In genomic region chr1:174116042-174116441, GRCh38 we compare ENCODE assay signal across 16 cellular contexts. TPM values are rescaled to one million over a fixed set of nuclear protein-coding genes. Genes with fewer than 3 reads are reported as not detected.
A peak's percentile ranks its signal among the peaks of the same experiment; 100 is the strongest.
DNase-seq lines count a peak whose midpoint lies in the region; ATAC-seq, FAIRE-seq and TF ChIP-seq lines count a peak whose summit lies in the region.
"Had no signal": no experiment of that assay in that cellular context is flagged by ENCODE, and none has a peak within 500 bp of the region (broad histone marks: within the 10 kb centered on the region; RNA-seq: fewer than 3 reads in every experiment).

No MANE protein-coding gene starts in this region.

- H3K9me3 Mint-ChIP-seq in naive thymus-derived CD8-positive, alpha-beta T cell = peaks cover 0 to 3% (median 0%) of the 10 kb centered on the region in 9 donors
- H3K9me3 Mint-ChIP-seq: activated CD4-positive, alpha-beta T cell treated with anti-CD3 and anti-CD28 coated beads, Interleukin-2, amount 10 ng/mL, durations not matched to agents 24 days and 14 days; activated naive CD8-positive, alpha-beta T cell treated with anti-CD3 and anti-CD28 coated beads, Interleukin-2, amount 10 ng/mL, durations not matched to agents 7 days and 5 days; HFFc6 had no signal

- no peak for DNase-seq in A549 (ENCODE audit: low read depth in 1 of 2, low spot score in 1 of 2)
- DNase-seq in HPDE6-E6E7 (ENCODE audit: extremely low spot score) = peak; percentile 22
- DNase-seq in RWPE1 (ENCODE audit: low spot score) = peak; percentile 49
- DNase-seq in fibroblast of gingiva (ENCODE audit: low read depth) = peak; percentile 35
- no peak for DNase-seq in activated CD8-positive, alpha-beta memory T cell treated with anti-CD3 and anti-CD28 coated beads for 24 hours
- DNase-seq in DMS153 (lab: John Stamatoyannopoulos, UW) = no peak
- no peak for DNase-seq in naive thymus-derived CD8-positive, alpha-beta T cell
- DNase-seq in CD1c-positive myeloid dendritic cell (ENCODE audit: extremely low spot score) = no peak
- DNase-seq: activated CD4-positive, alpha-beta T cell treated with anti-CD3 and anti-CD28 coated beads, Interleukin-2, amount 10 ng/mL, durations not matched to agents 24 days and 14 days; activated naive CD8-positive, alpha-beta T cell treated with anti-CD3 and anti-CD28 coated beads, Interleukin-2, amount 10 ng/mL, durations not matched to agents 7 days and 5 days; caudate nucleus; HFFc6; NCI-H2029; NCI-H510A treated with DMSO at 0.1 percent for 48 hours had no signal

- TF ChIP-seq EP300 in A549 (IDR thresholded peaks at IDR 0.05) = no peak

- no peak overlapping the region for H3K27ac ChIP-seq in A549
- no peak overlapping the region for H3K27ac ChIP-seq in RWPE1
- H3K27ac ChIP-seq: right atrium auricular region, vagina had no signal

- CTCF ChIA-PET in A549 (lab: Yijun Ruan, JAX) = interaction anchor here (0.6 kb wide), 1 partner anchor 1408 kb away, joined by 6 read pairs; no protein-coding TSS in a partner anchor
- CTCF ChIA-PET in RWPE1 (lab: Yijun Ruan, JAX) = interaction anchor here (0.6 kb wide), 1 partner anchor 67 kb away, joined by 3 read pairs; no protein-coding TSS in a partner anchor

- no peaks in the 10 kb centered on the region for H3K4me1 Mint-ChIP-seq in naive thymus-derived CD8-positive, alpha-beta T cell
- H3K4me1 Mint-ChIP-seq: activated CD4-positive, alpha-beta T cell treated with anti-CD3 and anti-CD28 coated beads, Interleukin-2, amount 10 ng/mL, durations not matched to agents 24 days and 14 days had no signal

- no peak overlapping the region for H3K4me3 ChIP-seq in A549
- H3K4me3 ChIP-seq: right atrium auricular region, vagina had no signal

- peaks cover 9% of the 10 kb centered on the region; the same call in 1 of the 3 replicates for H3K4me1 ChIP-seq in A549
- H3K4me1 ChIP-seq: right atrium auricular region, vagina had no signal

- no peak for TF ChIP-seq CTCF in A549 (IDR thresholded peaks at IDR 0.05)
- no peak for TF ChIP-seq CTCF in RWPE1 (conservative IDR thresholded peaks at IDR 0.05; ENCODE audit: low read depth)

- no peak for TF ChIP-seq RAD21 in A549 (conservative IDR thresholded peaks at IDR 0.05 in 1 of 2, IDR thresholded peaks at IDR 0.05 in 1 of 2)

- TF ChIP-seq POLR2A in A549 (IDR thresholded peaks at IDR 0.05; ENCODE audit: low read length) = no peak

- no peak overlapping the region for H3K4me2 ChIP-seq in A549

- POLR2A ChIA-PET in A549 (lab: Yijun Ruan, JAX) = no interaction called here
- POLR2A ChIA-PET in RWPE1 (lab: Yijun Ruan, JAX; ENCODE audit: low non-redundant PET) = no interaction called here
- POLR2A ChIA-PET in naive thymus-derived CD8-positive, alpha-beta T cell (lab: Charles Lee) = no interaction called here

- WGBS in A549 (ENCODE audit: missing lambda C conversion rate) = 49% methylated on average over 1 of the region's 1 CpG

- no peak overlapping the region for H3K4me3 Mint-ChIP-seq in naive thymus-derived CD8-positive, alpha-beta T cell
- H3K4me3 Mint-ChIP-seq: activated CD4-positive, alpha-beta T cell treated with anti-CD3 and anti-CD28 coated beads, Interleukin-2, amount 10 ng/mL, durations not matched to agents 24 days and 14 days; activated naive CD8-positive, alpha-beta T cell treated with anti-CD3 and anti-CD28 coated beads, Interleukin-2, amount 10 ng/mL, durations not matched to agents 7 days and 5 days; HFFc6 had no signal

- no peak overlapping the region for H3K27ac Mint-ChIP-seq in naive thymus-derived CD8-positive, alpha-beta T cell
- H3K27ac Mint-ChIP-seq: activated CD4-positive, alpha-beta T cell treated with anti-CD3 and anti-CD28 coated beads, Interleukin-2, amount 10 ng/mL, durations not matched to agents 24 days and 14 days; activated naive CD8-positive, alpha-beta T cell treated with anti-CD3 and anti-CD28 coated beads, Interleukin-2, amount 10 ng/mL, durations not matched to agents 7 days and 5 days; HFFc6 had no signal

- peaks cover 0 to 8% (median 0%) of the 10 kb centered on the region in 5 donors for H3K27me3 Mint-ChIP-seq in naive thymus-derived CD8-positive, alpha-beta T cell

- no peak for FAIRE-seq in A549 (lab: Jason Lieb, UNC)

- no peaks in the 10 kb centered on the region for H3K9me3 ChIP-seq in A549
- H3K9me3 ChIP-seq: right atrium auricular region, vagina had no signal

- ATAC-seq in A549 = no peak
- no peak for ATAC-seq in naive thymus-derived CD8-positive, alpha-beta T cell

- H3K36me3 Mint-ChIP-seq in naive thymus-derived CD8-positive, alpha-beta T cell = peaks cover 0 to 1% (median 0%) of the 10 kb centered on the region in 3 donors
- H3K36me3 Mint-ChIP-seq: activated naive CD8-positive, alpha-beta T cell treated with anti-CD3 and anti-CD28 coated beads, Interleukin-2, amount 10 ng/mL, durations not matched to agents 7 days and 5 days had no signal

TF ChIP-seq in A549, 52 proteins besides CTCF, POLR2A, EP300 and RAD21:
- TF ChIP-seq FOSL2 (IDR thresholded peaks at IDR 0.05) (0 out of 2 replicates have a peak, but pooled peaks have one; percentile 25), FOSL2 (CRISPR knock-in tag; IDR thresholded peaks at IDR 0.05) (peak; percentile 55), FOSB (CRISPR knock-in tag; IDR thresholded peaks at IDR 0.05) (no peak), FOXS1 (CRISPR knock-in tag; IDR thresholded peaks at IDR 0.05) (no peak), CEBPB (IDR thresholded peaks at IDR 0.05) (peak in 1 of 2 experiments; percentile 28; a peak in 2 of 4 replicates), CHD2 (IDR thresholded peaks at IDR 0.05; ENCODE audit: low read length, partially characterized antibody) (no peak), CHD4 (IDR thresholded peaks at IDR 0.05; ENCODE audit: borderline replicate concordance) (no peak), ZNF302 (CRISPR knock-in tag; IDR thresholded peaks at IDR 0.05) (no peak)

RNA-seq across cellular contexts. Expression of gene RABGAP1L, which starts 43.3 kb away (rescaled TPM):
- 15.8 and 18.6 TPM in 2 replicates for polyA plus RNA-seq in A549 (2011; rRNA removed)
- 3.8 and 4.5 TPM in 2 replicates for polyA plus RNA-seq in A549 (2012; cell fraction: cytosol; rRNA removed)
- 3.8 and 5.5 TPM in 2 replicates for polyA plus RNA-seq in A549 (2012; cell fraction: nucleus; rRNA removed)
- 7.6 to 8.2 TPM (median 8.0 TPM) in 3 replicates for polyA plus RNA-seq in A549 (2017; fragmentation: RNase III; extraction: RNeasy Plus Mini Kit Qiagen cat#74134 plus additional on column Dnase treatment)
- polyA minus RNA-seq in A549 (2011; rRNA and poly(A)+ RNA removed) = 35.9 and 44.4 TPM in 2 replicates
- total RNA-seq in naive thymus-derived CD8-positive, alpha-beta T cell = 10 to 100 TPM; 86.5 to 93.6 TPM
- polyA plus RNA-seq in naive thymus-derived CD8-positive, alpha-beta T cell = 10 to 100 TPM; 36.8 to 59.8 (median 37.2) TPM

Comparison
In these comparisons a context has a peak if more than half of its experiments do, and no peak if none do; other contexts are left out.
1. DNase-seq: peak in HPDE6-E6E7 (single experiment), RWPE1 (single experiment) and fibroblast of gingiva (single experiment); none in A549 (0 of 2), activated CD8-positive, alpha-beta memory T cell treated with anti-CD3 and anti-CD28 coated beads for 24 hours (single experiment), DMS153 (single experiment), naive thymus-derived CD8-positive, alpha-beta T cell (0 of 10) and CD1c-positive myeloid dendritic cell (single experiment).